14 cellular contexts compared by ENCODE assay signal in the genomic region with DNA sequence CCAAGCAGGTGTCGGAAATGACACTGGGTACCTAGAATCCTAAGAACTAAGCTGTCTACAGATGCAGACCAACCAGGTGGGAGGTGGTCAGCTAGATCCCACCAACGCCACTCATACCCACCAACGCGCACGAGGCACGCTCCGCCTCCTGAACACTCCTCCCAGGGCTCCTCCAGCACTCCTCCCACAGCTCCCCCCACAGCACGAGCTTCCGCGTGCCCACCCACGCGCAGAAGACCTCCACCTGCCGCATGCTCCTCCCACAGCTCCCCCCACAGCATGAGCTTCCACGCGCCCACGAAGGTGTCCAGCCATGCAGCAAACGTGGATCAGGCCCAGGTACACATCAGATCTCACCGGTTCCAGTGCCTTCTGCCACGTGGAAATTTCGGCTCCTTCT.
A peak's percentile ranks its signal among the peaks of the same experiment; 100 is the strongest.
DNase-seq lines count a peak whose midpoint lies in the region; ATAC-seq, FAIRE-seq and TF ChIP-seq lines count a peak whose summit lies in the region.
"Had no signal": no experiment of that assay in that cellular context is flagged by ENCODE, and none has a peak within 500 bp of the region (broad histone marks: within the 10 kb centered on the region; RNA-seq: fewer than 3 reads in every experiment).

No MANE protein-coding gene starts in this region.

- no peak overlapping the region for H3K4me2 ChIP-seq in K562 (ENCODE audit: insufficient read depth, low read length)

- peak overlapping the region in 1 of 2 experiments; percentile 17; a peak in 1 of 4 replicates for H3K9ac ChIP-seq in K562 (ENCODE audit: insufficient read depth in 1 of 2, low read depth in 2 of 2, low read length in 2 of 2)

- H3K4me3 ChIP-seq in K562 (no peak overlapping the region), mucosa of descending colon (no peak overlapping the region), tibial artery (no peak overlapping the region)
- H3K4me3 ChIP-seq: gastrocnemius medialis had no signal

- no peaks in the 10 kb centered on the region for H3K9me3 ChIP-seq in K562 (replicated peaks; ENCODE audit: control insufficient read depth, insufficient read depth, low read depth, low read length)
- no peaks in the 10 kb centered on the region for H3K9me3 ChIP-seq in mucosa of descending colon
- no peaks in the 10 kb centered on the region for H3K9me3 ChIP-seq in tibial artery
- H3K9me3 ChIP-seq: gastrocnemius medialis had no signal

- POLR2A ChIA-PET in K562 (lab: Yijun Ruan, JAX) = no interaction called here

- H3K27ac ChIP-seq in K562 (ENCODE audit: extremely low read depth, low read depth, low read length) (no peak overlapping the region), tibial artery (no peak overlapping the region)
- H3K27ac ChIP-seq: gastrocnemius medialis had no signal

- TF ChIP-seq RAD21 in K562 (CRISPR knock-in tag; conservative IDR thresholded peaks at IDR 0.05 in 1 of 2, IDR thresholded peaks at IDR 0.05 in 1 of 2) = no peak

- CTCF ChIA-PET in K562 (lab: Yijun Ruan, JAX; ENCODE audit: low intra/inter-chr PET ratio) = no interaction called here

- peaks cover 5% of the 10 kb centered on the region; the same call in 1 of the 3 replicates for H3K36me3 ChIP-seq in K562 (ENCODE audit: control insufficient read depth, insufficient read depth, low read length)
- no peaks in the 10 kb centered on the region for H3K36me3 ChIP-seq in mucosa of descending colon (ENCODE audit: low read depth)
- no peaks in the 10 kb centered on the region for H3K36me3 ChIP-seq in tibial artery
- H3K36me3 ChIP-seq: gastrocnemius medialis had no signal

- no peak for TF ChIP-seq EP300 in K562 (IDR thresholded peaks at IDR 0.05; ENCODE audit: low read length)

- no peak overlapping the region for H2AFZ ChIP-seq in K562 (ENCODE audit: low read depth, low read length)

- no peak for TF ChIP-seq CTCF in K562 (IDR thresholded peaks at IDR 0.05 in 2 of 3, conservative IDR thresholded peaks at IDR 0.05 in 1 of 3; ENCODE audit: insufficient read depth in 2 of 3, low read depth in 1 of 3, low read length in 3 of 3)
- no peak for TF ChIP-seq CTCF in mucosa of descending colon (IDR thresholded peaks at IDR 0.05)
- TF ChIP-seq CTCF in tibial artery (IDR thresholded peaks at IDR 0.05) = no peak

- BruUV-seq in K562 (replicated peaks; lab: Mats Ljungman, UMichigan) = no TSS peak

- in situ Hi-C loops in K562 (cut with MboI) = no loop called here

- 88% methylated on average over 15 of the region's 20 CpGs for WGBS in K562 (ENCODE audit: insufficient coverage, low coverage, missing lambda C conversion rate)

- peak; percentile 11 for FAIRE-seq in K562 (lab: Jason Lieb, UNC)
- FAIRE-seq: endothelial cell of umbilical vein had no signal

- DNase-seq in activated effector memory CD4-positive, alpha-beta T cell treated with anti-CD3 and anti-CD28 coated beads, Interleukin-2, amount 50 U/mL, for 16 hours = peak; percentile 45
- no peak for DNase-seq in activated effector memory CD4-positive, alpha-beta T cell treated with Interleukin-2 at 50 U/mL for 16 hours
- DNase-seq in K562 (ENCODE audit: extremely low read depth in 1 of 4, low spot score in 3 of 4) = peak in 1 of 4 experiments; percentile 27
- DNase-seq in mucosa of descending colon = peak in 2 of 3 donors; percentile 23 to 41
- DNase-seq in tibial artery = peak; percentile 11 to 42
- no peak for DNase-seq in stimulated activated CD4-positive, alpha-beta T cell treated with anti-CD3 and anti-CD28 coated beads, Interleukin-4, amount 100 ng/mL, for 4 hours
- DNase-seq in hepatic stellate cell (ENCODE audit: low spot score) = no peak
- no peak for DNase-seq in EL
- DNase-seq: Calu3; gastrocnemius medialis; NCI-H1105; retina; stimulated activated CD4-positive, alpha-beta T cell treated with anti-CD3 and anti-CD28 coated beads, Interleukin-2, amount 100 ng/mL, for 24 hours had no signal

- H3K4me1 ChIP-seq in K562 (replicated peaks in 1 of 2; ENCODE audit: control insufficient read depth in 2 of 2, insufficient read depth in 2 of 2, low read length in 2 of 2) (peaks cover 18 to 42% of the 10 kb centered on the region in 2 experiments; a peak in 4 of 5 replicates), mucosa of descending colon (ENCODE audit: low read depth) (no peaks in the 10 kb centered on the region), tibial artery (peaks cover 0 to 13% (median 7%) of the 10 kb centered on the region in 4 donors)

- no peak for ATAC-seq in K562
- no peak for ATAC-seq in mucosa of descending colon
- ATAC-seq: gastrocnemius medialis had no signal

- intact Hi-C loops in K562 (cut with micrococcal nuclease) (no loop called here), mucosa of descending colon (cut with DNase I, micrococcal nuclease) (no loop called here), tibial artery (cut with DNase I; ENCODE audit: low total_unique reads) (no loop called here)

- no peaks in the 10 kb centered on the region for H3K9me1 ChIP-seq in K562 (ENCODE audit: control insufficient read depth, insufficient read depth, low read length)

- H3K27me3 ChIP-seq in K562 (ENCODE audit: control insufficient read depth in 2 of 2, insufficient read depth in 2 of 2, low read length in 2 of 2) (no peaks in the 10 kb centered on the region), tibial artery (no peaks in the 10 kb centered on the region)
- H3K27me3 ChIP-seq: gastrocnemius medialis had no signal

- H3K79me2 ChIP-seq in K562 (ENCODE audit: control insufficient read depth, insufficient read depth, low read length) = no peaks in the 10 kb centered on the region; the same call in 1 of the 3 replicates

- no peaks in the 10 kb centered on the region for H4K20me1 ChIP-seq in K562 (replicated peaks; ENCODE audit: control insufficient read depth, insufficient read depth, low read length)

- no peak for TF ChIP-seq POLR2A in K562 (conservative IDR thresholded peaks at IDR 0.05)

TF ChIP-seq in K562, 482 proteins besides CTCF, POLR2A, EP300 and RAD21:
- TF ChIP-seq, protein P1, sequence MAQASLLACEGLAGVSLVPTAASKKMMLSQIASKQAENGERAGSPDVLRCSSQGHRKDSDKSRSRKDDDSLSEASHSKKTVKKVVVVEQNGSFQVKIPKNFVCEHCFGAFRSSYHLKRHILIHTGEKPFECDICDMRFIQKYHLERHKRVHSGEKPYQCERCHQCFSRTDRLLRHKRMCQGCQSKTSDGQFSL (CRISPR knock-in tag; IDR thresholded peaks at IDR 0.05) = peak; percentile 44; the same call in 1 of the 2 replicates
- TF ChIP-seq, protein P1 (tag; IDR thresholded peaks at IDR 0.05) = no peak
- TF ChIP-seq EGR1 (conservative IDR thresholded peaks at IDR 0.05) = peak; percentile 45
- TF ChIP-seq, protein P2, sequence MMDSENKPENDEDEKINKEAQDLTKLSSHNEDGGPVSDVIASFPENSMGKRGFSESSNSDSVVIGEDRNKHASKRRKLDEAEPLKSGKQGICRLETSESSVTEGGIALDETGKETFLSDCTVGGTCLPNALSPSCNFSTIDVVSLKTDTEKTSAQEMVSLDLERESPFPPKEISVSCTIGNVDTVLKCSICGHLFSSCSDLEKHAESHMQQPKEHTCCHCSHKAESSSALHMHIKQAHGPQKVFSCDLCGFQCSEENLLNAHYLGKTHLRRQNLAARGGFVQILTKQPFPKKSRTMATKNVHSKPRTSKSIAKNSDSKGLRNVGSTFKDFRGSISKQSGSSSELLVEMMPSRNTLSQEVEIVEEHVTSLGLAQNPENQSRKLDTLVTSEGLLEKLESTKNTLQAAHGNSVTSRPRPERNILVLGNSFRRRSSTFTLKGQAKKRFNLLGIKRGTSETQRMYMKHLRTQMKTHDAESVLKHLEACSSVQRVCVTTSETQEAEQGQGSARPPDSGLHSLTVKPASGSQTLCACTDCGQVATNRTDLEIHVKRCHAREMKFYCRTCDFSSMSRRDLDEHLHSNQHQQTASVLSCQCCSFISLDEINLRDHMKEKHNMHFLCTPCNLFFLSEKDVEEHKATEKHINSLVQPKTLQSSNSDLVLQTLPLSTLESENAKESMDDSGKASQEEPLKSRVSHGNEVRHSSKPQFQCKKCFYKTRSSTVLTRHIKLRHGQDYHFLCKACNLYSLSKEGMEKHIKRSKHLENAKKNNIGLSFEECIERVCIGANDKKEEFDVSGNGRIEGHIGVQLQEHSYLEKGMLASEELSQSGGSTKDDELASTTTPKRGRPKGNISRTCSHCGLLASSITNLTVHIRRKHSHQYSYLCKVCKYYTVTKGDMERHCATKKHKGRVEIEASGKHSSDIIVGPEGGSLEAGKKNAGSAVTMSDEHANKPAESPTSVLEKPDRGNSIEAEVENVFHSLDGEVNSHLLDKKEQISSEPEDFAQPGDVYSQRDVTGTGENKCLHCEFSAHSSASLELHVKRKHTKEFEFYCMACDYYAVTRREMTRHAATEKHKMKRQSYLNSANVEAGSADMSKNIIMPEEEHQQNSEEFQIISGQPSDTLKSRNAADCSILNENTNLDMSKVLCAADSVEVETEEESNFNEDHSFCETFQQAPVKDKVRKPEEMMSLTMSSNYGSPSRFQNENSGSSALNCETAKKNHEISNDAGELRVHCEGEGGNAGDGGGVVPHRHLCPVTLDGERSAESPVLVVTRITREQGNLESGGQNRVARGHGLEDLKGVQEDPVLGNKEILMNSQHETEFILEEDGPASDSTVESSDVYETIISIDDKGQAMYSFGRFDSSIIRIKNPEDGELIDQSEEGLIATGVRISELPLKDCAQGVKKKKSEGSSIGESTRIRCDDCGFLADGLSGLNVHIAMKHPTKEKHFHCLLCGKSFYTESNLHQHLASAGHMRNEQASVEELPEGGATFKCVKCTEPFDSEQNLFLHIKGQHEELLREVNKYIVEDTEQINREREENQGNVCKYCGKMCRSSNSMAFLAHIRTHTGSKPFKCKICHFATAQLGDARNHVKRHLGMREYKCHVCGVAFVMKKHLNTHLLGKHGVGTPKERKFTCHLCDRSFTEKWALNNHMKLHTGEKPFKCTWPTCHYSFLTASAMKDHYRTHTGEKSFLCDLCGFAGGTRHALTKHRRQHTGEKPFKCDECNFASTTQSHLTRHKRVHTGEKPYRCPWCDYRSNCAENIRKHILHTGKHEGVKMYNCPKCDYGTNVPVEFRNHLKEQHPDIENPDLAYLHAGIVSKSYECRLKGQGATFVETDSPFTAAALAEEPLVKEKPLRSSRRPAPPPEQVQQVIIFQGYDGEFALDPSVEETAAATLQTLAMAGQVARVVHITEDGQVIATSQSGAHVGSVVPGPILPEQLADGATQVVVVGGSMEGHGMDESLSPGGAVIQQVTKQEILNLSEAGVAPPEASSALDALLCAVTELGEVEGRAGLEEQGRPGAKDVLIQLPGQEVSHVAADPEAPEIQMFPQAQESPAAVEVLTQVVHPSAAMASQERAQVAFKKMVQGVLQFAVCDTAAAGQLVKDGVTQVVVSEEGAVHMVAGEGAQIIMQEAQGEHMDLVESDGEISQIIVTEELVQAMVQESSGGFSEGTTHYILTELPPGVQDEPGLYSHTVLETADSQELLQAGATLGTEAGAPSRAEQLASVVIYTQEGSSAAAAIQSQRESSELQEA (IDR thresholded peaks at IDR 0.05; ENCODE audit: low read depth) = no peak

Comparison
In these comparisons a context has a peak if more than half of its experiments do, and no peak if none do; other contexts are left out.
1. DNase-seq: peak in activated effector memory CD4-positive, alpha-beta T cell treated with anti-CD3 and anti-CD28 coated beads, Interleukin-2, amount 50 U/mL, for 16 hours (single experiment), mucosa of descending colon (2 of 3) and tibial artery (2 of 2); none in activated effector memory CD4-positive, alpha-beta T cell treated with Interleukin-2 at 50 U/mL for 16 hours (single experiment), stimulated activated CD4-positive, alpha-beta T cell treated with anti-CD3 and anti-CD28 coated beads, Interleukin-4, amount 100 ng/mL, for 4 hours (0 of 2), hepatic stellate cell (single experiment) and EL (single experiment).